In the genomic region with DNA sequence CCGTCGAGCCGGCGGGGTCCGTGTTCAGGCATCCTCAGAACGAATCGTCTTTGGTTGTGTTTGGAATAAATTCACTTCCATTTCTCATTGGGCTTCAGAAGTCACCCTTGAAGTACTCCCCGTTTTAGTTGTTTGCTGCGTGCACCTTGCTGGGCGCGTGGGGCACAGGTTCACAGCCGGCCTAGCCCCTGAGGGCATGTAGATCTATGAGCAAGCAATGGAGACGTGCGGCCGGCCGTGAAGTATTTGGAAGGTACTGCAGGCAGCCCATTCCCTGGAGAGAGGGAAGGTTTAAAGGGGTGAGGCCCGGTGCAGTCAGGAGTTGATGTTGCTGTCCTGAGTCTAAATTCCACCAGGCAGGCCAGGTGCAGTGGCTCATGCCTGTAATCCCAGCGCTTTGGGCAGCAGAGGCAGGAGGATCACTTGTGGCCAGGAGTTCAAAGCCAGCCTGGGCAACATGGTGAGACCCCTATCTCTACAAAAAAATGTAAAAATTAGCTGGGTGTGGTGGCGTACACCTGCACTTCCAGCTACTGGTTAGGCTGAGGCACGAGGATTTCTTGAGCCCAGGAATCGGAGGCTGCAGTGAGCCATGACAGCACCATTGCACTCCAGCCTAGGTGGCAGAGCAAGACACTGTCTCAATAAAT, we compare ENCODE assay signal across 8 cellular contexts. TPM values are rescaled to one million over a fixed set of nuclear protein-coding genes. Genes with fewer than 3 reads are reported as not detected.
DNase-seq lines count a peak whose midpoint lies in the region; ATAC-seq and TF ChIP-seq lines count a peak whose summit lies in the region.

No MANE protein-coding gene starts in this region.

- peaks cover 13% of the 10 kb centered on the region for H3K27me3 Mint-ChIP-seq in CD8-positive, alpha-beta T cell (ENCODE audit: low read depth)
- H3K27me3 Mint-ChIP-seq in activated T-helper 2 cell treated with anti-CD3 and anti-CD28 coated beads, Interferon-gamma antibody, Interleukin-2, Interleukin-4, amounts not matched to agents 10 μg/mL and 5 μg/mL and 100 μg/mL, durations not matched to agents 14 hours and 24 hours and 36 hours (ENCODE audit: low read depth): peaks cover 17% of the 10 kb centered on the region

- peak overlapping the region; percentile 58 for H3K27ac ChIP-seq in CD8-positive, alpha-beta T cell (ENCODE audit: low read depth, low read length)
- H3K27ac ChIP-seq in HUES6 (ENCODE audit: low read depth, low read length): no peak overlapping the region
- no peak overlapping the region for H3K27ac ChIP-seq in skeletal muscle tissue (ENCODE audit: low read depth, low read length)

- H3K27me3 ChIP-seq in CD8-positive, alpha-beta T cell (ENCODE audit: insufficient read depth, low read length): no peaks in the 10 kb centered on the region
- peaks cover 38% of the 10 kb centered on the region for H3K27me3 ChIP-seq in HUES6 (ENCODE audit: control insufficient read depth, insufficient read depth, low read length)
- H3K27me3 ChIP-seq in skeletal muscle tissue (ENCODE audit: control insufficient read depth in 3 of 3, insufficient read depth in 3 of 3, low read length in 3 of 3): peaks cover 17 to 24% (median 20%) of the 10 kb centered on the region in 3 donors

- H3K9me3 Mint-ChIP-seq in CD8-positive, alpha-beta T cell: no peaks in the 10 kb centered on the region
- no peaks in the 10 kb centered on the region for H3K9me3 Mint-ChIP-seq in activated T-helper 2 cell treated with anti-CD3 and anti-CD28 coated beads, Interferon-gamma antibody, Interleukin-2, Interleukin-4, amounts not matched to agents 10 μg/mL and 5 μg/mL and 100 μg/mL, durations not matched to agents 14 hours and 24 hours and 36 hours

- peaks cover 54% of the 10 kb centered on the region for H3K4me1 Mint-ChIP-seq in CD8-positive, alpha-beta T cell (ENCODE audit: low read depth)
- H3K4me1 Mint-ChIP-seq in activated T-helper 2 cell treated with anti-CD3 and anti-CD28 coated beads, Interferon-gamma antibody, Interleukin-2, Interleukin-4, amounts not matched to agents 10 μg/mL and 5 μg/mL and 100 μg/mL, durations not matched to agents 14 hours and 24 hours and 36 hours (ENCODE audit: low read depth): peaks cover 47% of the 10 kb centered on the region

- H3K36me3 ChIP-seq in CD8-positive, alpha-beta T cell (ENCODE audit: insufficient read depth, low read length): peaks cover 5% of the 10 kb centered on the region
- H3K36me3 ChIP-seq in HUES6 (ENCODE audit: control insufficient read depth, insufficient read depth, low read length) (no peaks in the 10 kb centered on the region), skeletal muscle tissue (ENCODE audit: control insufficient read depth in 3 of 3, insufficient read depth in 3 of 3, low read length in 3 of 3) (peaks cover 0 to 6% (median 4%) of the 10 kb centered on the region in 3 donors)

- ATAC-seq in CD8-positive, alpha-beta T cell: no peak

- H3K36me3 Mint-ChIP-seq in CD8-positive, alpha-beta T cell: peaks cover 12% of the 10 kb centered on the region
- peaks cover 30% of the 10 kb centered on the region for H3K36me3 Mint-ChIP-seq in activated T-helper 2 cell treated with anti-CD3 and anti-CD28 coated beads, Interferon-gamma antibody, Interleukin-2, Interleukin-4, amounts not matched to agents 10 μg/mL and 5 μg/mL and 100 μg/mL, durations not matched to agents 14 hours and 24 hours and 36 hours (ENCODE audit: low read depth)

- TF ChIP-seq CTCF in CD8-positive, alpha-beta T cell (IDR thresholded peaks at IDR 0.05): no peak

- peak overlapping the region; percentile 74 for H3K4me3 ChIP-seq in CD8-positive, alpha-beta T cell (ENCODE audit: low read depth, low read length)
- H3K4me3 ChIP-seq in HUES6 (ENCODE audit: low read depth, low read length): peak overlapping the region; percentile 99
- peak overlapping the region; percentile 91 for H3K4me3 ChIP-seq in skeletal muscle tissue (ENCODE audit: low read length in 3 of 3)

- DNase-seq in CD8-positive, alpha-beta T cell: peak in 3 of 7 experiments; percentile 26 to 51 (median 38)
- DNase-seq in activated T-helper 2 cell treated with anti-CD3 and anti-CD28 coated beads, Interferon-gamma antibody, Interleukin-2, Interleukin-4, amounts not matched to agents 10 μg/mL and 5 μg/mL and 100 μg/mL, durations not matched to agents 14 hours and 24 hours and 36 hours (ENCODE audit: low spot score): peak; percentile 23
- DNase-seq in hepatic stellate cell (ENCODE audit: low spot score): peak; percentile 48
- DNase-seq in 8988T: no peak
- no peak for DNase-seq in putamen (ENCODE audit: low spot score)
- no peak for DNase-seq in COLO829 (ENCODE audit: low spot score)

- peaks cover 56% of the 10 kb centered on the region for H3K4me1 ChIP-seq in CD8-positive, alpha-beta T cell (ENCODE audit: insufficient read depth, low read length)
- H3K4me1 ChIP-seq in HUES6 (ENCODE audit: control insufficient read depth, insufficient read depth, low read length) (peaks cover 29% of the 10 kb centered on the region), skeletal muscle tissue (ENCODE audit: control insufficient read depth in 3 of 3, insufficient read depth in 3 of 3, low read length in 3 of 3) (peaks cover 12 to 46% (median 23%) of the 10 kb centered on the region in 3 donors)

- intact Hi-C loops in CD8-positive, alpha-beta T cell (cut with DNase I, micrococcal nuclease): loop anchor here in 1 of 2 experiments (10.0 kb wide), 1 partner anchor 410 kb away; the partner anchor contains the start of gene SPG7
- intact Hi-C loops in activated T-helper 2 cell treated with anti-CD3 and anti-CD28 coated beads, Interferon-gamma antibody, Interleukin-2, Interleukin-4, amounts not matched to agents 10 μg/mL and 5 μg/mL and 100 μg/mL, durations not matched to agents 14 hours and 24 hours and 36 hours (cut with micrococcal nuclease): no loop called here

- POLR2A ChIA-PET in CD8-positive, alpha-beta T cell (lab: Charles Lee): interaction anchor here (0.9 to 2.7 kb wide), 4 partner anchors 10 to 237 kb away, joined by 3 to 21 read pairs (median 4); partner anchors contain the start of genes GALNS and TRAPPC2L

- no peaks in the 10 kb centered on the region for H3K9me3 ChIP-seq in CD8-positive, alpha-beta T cell (ENCODE audit: low read length)
- H3K9me3 ChIP-seq in HUES6 (ENCODE audit: control insufficient read depth, insufficient read depth, low read depth, low read length) (no peaks in the 10 kb centered on the region), skeletal muscle tissue (ENCODE audit: control insufficient read depth in 3 of 3, low read length in 3 of 3) (no peaks in the 10 kb centered on the region)

- peak overlapping the region; percentile 94 for H3K4me3 Mint-ChIP-seq in CD8-positive, alpha-beta T cell
- H3K4me3 Mint-ChIP-seq in activated T-helper 2 cell treated with anti-CD3 and anti-CD28 coated beads, Interferon-gamma antibody, Interleukin-2, Interleukin-4, amounts not matched to agents 10 μg/mL and 5 μg/mL and 100 μg/mL, durations not matched to agents 14 hours and 24 hours and 36 hours (ENCODE audit: low read depth): peak overlapping the region; percentile 96

- H3K9ac ChIP-seq in HUES6 (ENCODE audit: low read length) (peak overlapping the region; percentile 83), skeletal muscle tissue (ENCODE audit: low read depth in 1 of 3, low read length in 3 of 3) (peak overlapping the region; percentile 84 to 89 (median 86))

- H3K27ac Mint-ChIP-seq in CD8-positive, alpha-beta T cell: peak overlapping the region; percentile 97
- peak overlapping the region; percentile 91 for H3K27ac Mint-ChIP-seq in activated T-helper 2 cell treated with anti-CD3 and anti-CD28 coated beads, Interferon-gamma antibody, Interleukin-2, Interleukin-4, amounts not matched to agents 10 μg/mL and 5 μg/mL and 100 μg/mL, durations not matched to agents 14 hours and 24 hours and 36 hours

- CTCF ChIA-PET in CD8-positive, alpha-beta T cell (lab: Charles Lee): no interaction called here

RNA-seq across cellular contexts. Expression of gene ACSF3, which starts 0.7 kb away (rescaled TPM):
- 10 to 100 TPM; 33.5 to 37.0 TPM for total RNA-seq in CD8-positive, alpha-beta T cell
- 36.3 and 39.8 TPM in 2 replicates for total RNA-seq in activated T-helper 2 cell treated with anti-CD3 and anti-CD28 coated beads, Interferon-gamma antibody, Interleukin-2, Interleukin-4, amounts not matched to agents 10 μg/mL and 5 μg/mL and 100 μg/mL, durations not matched to agents 14 hours and 24 hours and 36 hours
- 12.5 TPM for total RNA-seq in skeletal muscle tissue

Comparison
In these comparisons a context has a peak if more than half of its experiments do, and no peak if none do; other contexts are left out.
1. DNase-seq: peak in activated T-helper 2 cell treated with anti-CD3 and anti-CD28 coated beads, Interferon-gamma antibody, Interleukin-2, Interleukin-4, amounts not matched to agents 10 μg/mL and 5 μg/mL and 100 μg/mL, durations not matched to agents 14 hours and 24 hours and 36 hours (single experiment) and hepatic stellate cell (single experiment); none in 8988T (single experiment), putamen (single experiment) and COLO829 (single experiment).
2. Peak in every context shown above with its lines, with median percentiles within 50 percentile points of each other: H3K4me3 ChIP-seq.